Comparison of ENCODE assay signal across 21 cellular contexts in the genomic region with DNA sequence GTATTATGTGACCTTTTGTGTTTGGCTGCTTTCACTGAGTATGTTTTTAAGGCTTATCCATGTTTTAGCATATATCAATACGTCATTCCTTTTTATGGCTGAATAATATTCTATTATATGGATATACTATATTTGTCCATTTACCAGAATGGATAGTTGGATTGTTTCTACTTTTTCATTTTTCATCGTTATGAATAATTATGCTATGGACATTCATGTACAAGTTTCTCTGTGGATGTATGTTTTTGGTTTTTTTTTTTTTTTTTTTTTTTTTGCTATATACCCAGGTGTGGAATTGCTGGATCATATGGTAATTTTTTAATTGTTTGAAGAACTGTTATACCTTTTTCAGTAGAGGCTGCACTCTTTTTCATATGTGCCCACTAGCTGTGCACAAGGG. TPM values are rescaled to one million over a fixed set of nuclear protein-coding genes. Genes with fewer than 3 reads are reported as not detected.
A peak's percentile ranks its signal among the peaks of the same experiment; 100 is the strongest.
DNase-seq lines count a peak whose midpoint lies in the region; ATAC-seq, FAIRE-seq and TF ChIP-seq lines count a peak whose summit lies in the region.
"Had no signal": no experiment of that assay in that cellular context is flagged by ENCODE, and none has a peak within 500 bp of the region (broad histone marks: within the 10 kb centered on the region; RNA-seq: fewer than 3 reads in every experiment).

No MANE protein-coding gene starts in this region.

- H3K27ac ChIP-seq in naive thymus-derived CD4-positive, alpha-beta T cell (ENCODE audit: low read depth, low read length) = no peak overlapping the region
- H3K27ac ChIP-seq: A549; BLaER1 treated with 17β-estradiol and CSF1 and Interleukin-3, amounts not matched to agents 10 nM and 100 nM; C4-2B had no signal

- peak; percentile 36 for FAIRE-seq in G401.6 (lab: Jason Lieb, UNC)
- FAIRE-seq in islet of Langerhans (lab: Jason Lieb, UNC) = peak; percentile 43
- FAIRE-seq: A549, D721Med, GM12891, GM19239 had no signal

- peaks cover 0 to 20% (median 4%) of the 10 kb centered on the region in 5 donors for H3K36me3 Mint-ChIP-seq in naive thymus-derived CD4-positive, alpha-beta T cell
- H3K36me3 Mint-ChIP-seq: CD8-positive, alpha-beta T cell had no signal

- peaks cover 0 to 6% (median 0%) of the 10 kb centered on the region in 3 experiments for H3K9me3 ChIP-seq in naive thymus-derived CD4-positive, alpha-beta T cell (ENCODE audit: control insufficient read depth in 2 of 3, low read length in 3 of 3)
- H3K9me3 ChIP-seq: Caco-2 had no signal

- no peak for TF ChIP-seq CTCF in GM10266 (IDR thresholded peaks at IDR 0.05; ENCODE audit: control insufficient read depth, insufficient read depth, low read depth, missing control alignments)

- CTCF ChIA-PET in HEK293T (lab: Yijun Ruan, JAX) = no interaction called here
- CTCF ChIA-PET in naive thymus-derived CD4-positive, alpha-beta T cell (lab: Charles Lee) = no interaction called here

- H3K4me1 ChIP-seq in naive thymus-derived CD4-positive, alpha-beta T cell (ENCODE audit: control insufficient read depth in 2 of 2, insufficient read depth in 2 of 2, low read length in 2 of 2) = no peaks in the 10 kb centered on the region
- H3K4me1 ChIP-seq: A549; BLaER1 treated with 17β-estradiol and CSF1 and Interleukin-3, amounts not matched to agents 10 nM and 100 nM; Caco-2 had no signal

- peaks cover 3 to 28% (median 11%) of the 10 kb centered on the region in 11 donors for H3K9me3 Mint-ChIP-seq in naive thymus-derived CD4-positive, alpha-beta T cell

- no peak overlapping the region for H3K27ac Mint-ChIP-seq in naive thymus-derived CD4-positive, alpha-beta T cell
- H3K27ac Mint-ChIP-seq: B cell; CD4-positive, alpha-beta T cell; CD8-positive, alpha-beta T cell had no signal

- no peaks in the 10 kb centered on the region for H3K27me3 ChIP-seq in naive thymus-derived CD4-positive, alpha-beta T cell (ENCODE audit: control insufficient read depth in 2 of 2, insufficient read depth in 2 of 2, low read length in 2 of 2)
- H3K27me3 ChIP-seq: BLaER1 treated with 17β-estradiol and CSF1 and Interleukin-3, amounts not matched to agents 10 nM and 100 nM had no signal

- H3K36me3 ChIP-seq in naive thymus-derived CD4-positive, alpha-beta T cell (ENCODE audit: control insufficient read depth in 2 of 3, insufficient read depth in 3 of 3, low read length in 3 of 3) = no peaks in the 10 kb centered on the region
- H3K36me3 ChIP-seq: BLaER1 treated with 17β-estradiol and CSF1 and Interleukin-3, amounts not matched to agents 10 nM and 100 nM had no signal

- peaks cover 0 to 10% (median 0%) of the 10 kb centered on the region in 5 donors for H3K27me3 Mint-ChIP-seq in naive thymus-derived CD4-positive, alpha-beta T cell
- H3K27me3 Mint-ChIP-seq: CD4-positive, alpha-beta T cell had no signal

- DNase-seq in HEK293T (ENCODE audit: extremely low spot score) (no peak), GM10266 (ENCODE audit: extremely low spot score) (no peak), NCI-H146 (lab: John Stamatoyannopoulos, UW) (no peak)
- DNase-seq in naive thymus-derived CD4-positive, alpha-beta T cell = no peak
- DNase-seq: 8988T; AML-193; Caco-2; Calu3; CD4-positive, alpha-beta T cell; CD8-positive, alpha-beta T cell; DMS79 treated with DMSO at 0.1 percent for 48 hours; GDM1 had no signal

- peaks cover 0 to 1% (median 0%) of the 10 kb centered on the region in 7 donors for H3K4me1 Mint-ChIP-seq in naive thymus-derived CD4-positive, alpha-beta T cell
- H3K4me1 Mint-ChIP-seq: B cell had no signal

- H3K4me3 Mint-ChIP-seq in naive thymus-derived CD4-positive, alpha-beta T cell = peak overlapping the region in 1 of 10 donors; percentile 11
- H3K4me3 Mint-ChIP-seq: B cell; CD4-positive, alpha-beta T cell; CD8-positive, alpha-beta T cell had no signal

- no peak for ATAC-seq in naive thymus-derived CD4-positive, alpha-beta T cell
- ATAC-seq: A549; CD8-positive, alpha-beta T cell had no signal

- no peak overlapping the region for H3K4me3 ChIP-seq in naive thymus-derived CD4-positive, alpha-beta T cell (ENCODE audit: low read length)
- H3K4me3 ChIP-seq: A549; BLaER1 treated with 17β-estradiol and CSF1 and Interleukin-3, amounts not matched to agents 10 nM and 100 nM had no signal

- intact Hi-C loops in naive thymus-derived CD4-positive, alpha-beta T cell (cut with micrococcal nuclease) = no loop called here

- POLR2A ChIA-PET in HEK293T (lab: Yijun Ruan, JAX) = no interaction called here
- POLR2A ChIA-PET in naive thymus-derived CD4-positive, alpha-beta T cell (lab: Charles Lee) = no interaction called here

TF ChIP-seq in HEK293T, 16 proteins besides CTCF, POLR2A, EP300 and RAD21:
- TF ChIP-seq L3MBTL2 (conservative IDR thresholded peaks at IDR 0.05) (no peak), ZNF384 (IDR thresholded peaks at IDR 0.05) (peak; percentile 79)

RNA-seq across cellular contexts. Expression of gene DOCK3, which starts 23.5 kb away (rescaled TPM):
- total RNA-seq in naive thymus-derived CD4-positive, alpha-beta T cell = 1 to 10 TPM; 1.5 to 2.9 (median 1.9) TPM
- under 1 TPM; 0.19 to 0.26 TPM for polyA plus RNA-seq in naive thymus-derived CD4-positive, alpha-beta T cell
